Comparison of ENCODE assay signal across 20 cellular contexts in genomic region chr11:23797624-23798419, GRCh38.
A peak's percentile ranks its signal among the peaks of the same experiment; 100 is the strongest.
DNase-seq lines count a peak whose midpoint lies in the region; ATAC-seq, FAIRE-seq and TF ChIP-seq lines count a peak whose summit lies in the region.
"Had no signal": no experiment of that assay in that cellular context is flagged by ENCODE, and none has a peak within 500 bp of the region (broad histone marks: within the 10 kb centered on the region; RNA-seq: fewer than 3 reads in every experiment).

No MANE protein-coding gene starts in this region.

- no peaks in the 10 kb centered on the region for H3K4me1 ChIP-seq in lower lobe of right lung
- H3K4me1 ChIP-seq: Peyer's patch had no signal

- no peaks in the 10 kb centered on the region for H3K27me3 ChIP-seq in bronchial epithelial cell (ENCODE audit: control insufficient read depth, insufficient read depth, low read length)
- H3K27me3 ChIP-seq in lower lobe of right lung (ENCODE audit: low read depth): no peaks in the 10 kb centered on the region
- no peaks in the 10 kb centered on the region for H3K27me3 ChIP-seq in brain microvascular endothelial cell (replicated peaks)
- H3K27me3 ChIP-seq: Peyer's patch had no signal

- H3K4me3 ChIP-seq in bronchial epithelial cell (ENCODE audit: low read depth, low read length): no peak overlapping the region
- no peak overlapping the region for H3K4me3 ChIP-seq in lower lobe of right lung
- H3K4me3 ChIP-seq in brain microvascular endothelial cell (ENCODE audit: low read depth, low read length): no peak overlapping the region
- H3K4me3 ChIP-seq: Peyer's patch had no signal

- no peak overlapping the region for H3K27ac ChIP-seq in lower lobe of right lung
- no peak overlapping the region for H3K27ac ChIP-seq in brain microvascular endothelial cell
- H3K27ac ChIP-seq: Peyer's patch had no signal

- no peak for FAIRE-seq in bronchial epithelial cell (lab: Jason Lieb, UNC)
- FAIRE-seq: D721Med had no signal

- TF ChIP-seq CTCF in bronchial epithelial cell (IDR thresholded peaks at IDR 0.05; ENCODE audit: insufficient read depth, low read length, severe bottlenecking) (no peak), lower lobe of right lung (IDR thresholded peaks at IDR 0.05) (no peak), brain microvascular endothelial cell (IDR thresholded peaks at IDR 0.05; ENCODE audit: low read depth, low read length, missing control alignments) (no peak)

- in situ Hi-C loops in brain microvascular endothelial cell (cut with HindIII; ENCODE audit: low pct_ligation_motif_present, low sequenced_read_pairs): no loop called here

- ATAC-seq in lower lobe of right lung (peak; percentile 29 to 53), GM19351 (IDR thresholded peaks at IDR 0.05; ENCODE audit: unreplicated experiment) (no peak)
- ATAC-seq: Right ventricle myocardium inferior had no signal

- intact Hi-C loops in lower lobe of right lung (cut with DNase I): no loop called here

- H3K36me3 ChIP-seq in bronchial epithelial cell (ENCODE audit: control insufficient read depth, insufficient read depth, low read length) (no peaks in the 10 kb centered on the region), lower lobe of right lung (no peaks in the 10 kb centered on the region), brain microvascular endothelial cell (replicated peaks) (no peaks in the 10 kb centered on the region)
- H3K36me3 ChIP-seq: Peyer's patch had no signal

- no peaks in the 10 kb centered on the region for H3K9me3 ChIP-seq in lower lobe of right lung
- H3K9me3 ChIP-seq: Peyer's patch had no signal

- DNase-seq in COR-L47 (lab: John Stamatoyannopoulos, UW) (peak; percentile 10), NCI-H69 (lab: John Stamatoyannopoulos, UW) (peak; percentile 80), bronchial epithelial cell (ENCODE audit: low read depth) (peak; percentile 0), lower lobe of right lung (no peak), brain microvascular endothelial cell (no peak), NCI-H526 (lab: John Stamatoyannopoulos, UW) (no peak)
- DNase-seq in activated CD8-positive, alpha-beta memory T cell treated with anti-CD3 and anti-CD28 coated beads, Interleukin-2, amount 50 U/mL, for 4 hours: no peak
- DNase-seq: AML-193; C1 segment of cervical spinal cord; CD8-positive, alpha-beta memory T cell; DMS53; MM.1S; NCI-H1048; NCI-H1436 treated with DMSO at 0.1 percent for 48 hours; NCI-H1930; NCI-H446; Peyer's patch had no signal

Comparison
In these comparisons a context has a peak if more than half of its experiments do, and no peak if none do; other contexts are left out.
1. DNase-seq: peak in COR-L47 (single experiment), NCI-H69 (single experiment) and bronchial epithelial cell (single experiment); none in lower lobe of right lung (single experiment), brain microvascular endothelial cell (single experiment), NCI-H526 (0 of 2) and activated CD8-positive, alpha-beta memory T cell treated with anti-CD3 and anti-CD28 coated beads, Interleukin-2, amount 50 U/mL, for 4 hours (single experiment).